Comparison of ENCODE assay signal across 32 cellular contexts in the genomic region with DNA sequence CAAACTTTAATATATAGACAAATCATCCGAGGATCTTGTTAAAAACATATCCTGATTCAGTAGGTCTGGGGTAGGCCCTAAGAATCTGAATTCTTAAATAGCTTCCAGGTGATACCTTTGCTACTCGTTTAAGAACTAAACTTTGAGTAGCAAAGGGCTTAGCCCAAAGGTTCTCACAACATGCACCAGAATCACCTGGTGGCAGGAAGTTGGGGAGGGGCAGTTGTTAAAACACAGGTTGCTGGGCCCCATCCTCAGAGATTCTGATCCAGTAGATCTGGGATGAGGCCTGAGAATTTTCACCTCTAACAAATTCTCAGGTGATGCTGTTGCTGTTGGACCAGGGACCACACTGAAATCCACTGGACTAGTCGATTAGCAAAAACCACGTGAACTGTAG.
"Had no signal": no experiment of that assay in that cellular context is flagged by ENCODE, and none has a peak within 500 bp of the region (broad histone marks: within the 10 kb centered on the region; RNA-seq: fewer than 3 reads in every experiment).

No MANE protein-coding gene starts in this region.

- H3K36me3 ChIP-seq: cardiac muscle cell, Peyer's patch, SJSA1 had no signal

- H3K27me3 ChIP-seq: cardiac muscle cell, Peyer's patch, SJSA1 had no signal

- H3K9me3 ChIP-seq: Peyer's patch, SJSA1, SK-N-SH had no signal

- H3K4me1 ChIP-seq: Peyer's patch, SJSA1 had no signal

- ATAC-seq: activated CD8-positive, alpha-beta T cell treated with anti-CD3 and anti-CD28 coated beads for 36 hours; activated T-cell treated with anti-CD3 and anti-CD28 coated beads, Interleukin-2, amount 50 U/mL, for 72 hours; activated T-helper 17 cell treated with anti-CD3 and anti-CD28 coated beads, Interleukin-2, amount 50 U/mL, for 72 hours; T-cell; T-helper 17 cell had no signal

- H3K4me2 ChIP-seq: SK-N-SH had no signal

- DNase-seq: activated CD4-positive, alpha-beta T cell treated with anti-CD3 and anti-CD28 coated beads for 1 hour; activated CD4-positive, alpha-beta T cell treated with anti-CD3 and anti-CD28 coated beads, Interleukin-2, amount 10 ng/mL, durations not matched to agents 24 days and 14 days; activated CD4-positive, alpha-beta T cell treated with anti-CD3 and anti-CD28 coated beads, Interleukin-2, amount 50 U/mL, for 4 hours; activated CD4-positive, CD25-positive, alpha-beta regulatory T cell; activated CD8-positive, alpha-beta T cell treated with anti-CD3 and anti-CD28 coated beads for 36 hours; activated effector memory CD4-positive, alpha-beta T cell treated with anti-CD3 and anti-CD28 coated beads, Interleukin-2, amount 50 U/mL, for 16 hours; activated naive CD4-positive, alpha-beta T cell; activated naive CD4-positive, alpha-beta T cell treated with anti-CD3 and anti-CD28 coated beads, Interleukin-2, amount 50 U/mL, for 16 hours; activated naive CD8-positive, alpha-beta T cell treated with anti-CD3 and anti-CD28 coated beads for 36 hours; activated T-cell treated with anti-CD3 and anti-CD28 coated beads, Interleukin-2, amount 50 U/mL, for 1 hour; activated T-cell treated with anti-CD3 and anti-CD28 coated beads, Interleukin-2, amount 50 U/mL, for 72 hours; amniotic stem cell; aorta; Karpas-422; NCI-H1105; NCI-H1417 treated with DMSO at 0.1 percent for 48 hours; NCI-H187 treated with DMSO at 0.1 percent for 48 hours; NCI-H2081; NCI-H2171 treated with DMSO at 0.1 percent for 48 hours; NCI-H2227 treated with DMSO at 0.1 percent for 48 hours; NCI-H446 treated with DMSO at 0.1 percent for 48 hours; NCI-H524; Peyer's patch; RPMI8226; SHP77 treated with DMSO at 0.1 percent for 48 hours; SK-N-SH; T-cell; T-helper 17 cell had no signal

- H3K9ac ChIP-seq: SK-N-SH had no signal

- H3K9me2 ChIP-seq: SK-N-SH had no signal

- H3K27ac ChIP-seq: cardiac muscle cell, Peyer's patch, SJSA1, VCaP had no signal

- H3K4me3 ChIP-seq: cardiac muscle cell, Peyer's patch, SJSA1 had no signal
